ENCODE assay signal across 9 cellular contexts in genomic region chr7:28685291-28685659, GRCh38.
A peak's percentile ranks its signal among the peaks of the same experiment; 100 is the strongest.
DNase-seq lines count a peak whose midpoint lies in the region; ATAC-seq and TF ChIP-seq lines count a peak whose summit lies in the region.
"Had no signal": no experiment of that assay in that cellular context is flagged by ENCODE, and none has a peak within 500 bp of the region (broad histone marks: within the 10 kb centered on the region; RNA-seq: fewer than 3 reads in every experiment).

No MANE protein-coding gene starts in this region.

- ATAC-seq in HCT116 (no peak), GM18867 (IDR thresholded peaks at IDR 0.05; ENCODE audit: unreplicated experiment) (no peak)

- H3K27me3 ChIP-seq in HCT116 (ENCODE audit: insufficient read depth, low read length): 0 out of 2 replicates have a peak, but pooled peaks cover 3% of the 10 kb centered on the region
- H3K27me3 ChIP-seq in adrenal gland: no peaks in the 10 kb centered on the region

- CTCF ChIA-PET in HCT116 (lab: Charles Lee): no interaction called here

- intact Hi-C loops in HCT116 (cut with micrococcal nuclease) (no loop called here), adrenal gland (cut with DNase I) (no loop called here)

- H3K4me2 ChIP-seq in HCT116 (ENCODE audit: low read length): peak overlapping the region; percentile 80

- H3K27ac ChIP-seq in 22Rv1: peak overlapping the region; percentile 45; the same call in 1 of the 2 replicates
- no peak overlapping the region for H3K27ac ChIP-seq in HCT116 (ENCODE audit: low read depth, low read length)
- H3K27ac ChIP-seq in adrenal gland: peak overlapping the region in 2 of 5 donors; percentile 5 to 70

- no peak for TF ChIP-seq POLR2A in HCT116 (IDR thresholded peaks at IDR 0.05; ENCODE audit: borderline replicate concordance, extremely low read depth, insufficient read depth, insufficient read length)
- no peak for TF ChIP-seq POLR2A in adrenal gland (IDR thresholded peaks at IDR 0.05)

- H3K4me1 ChIP-seq in HCT116 (ENCODE audit: control insufficient read depth in 1 of 2, insufficient read depth in 2 of 2, low read length in 2 of 2): peaks cover 12 to 15% of the 10 kb centered on the region in 2 experiments
- peaks cover 0 to 19% of the 10 kb centered on the region in 2 donors for H3K4me1 ChIP-seq in adrenal gland (replicated peaks in 1 of 2)

- H4K20me1 ChIP-seq in HCT116 (ENCODE audit: insufficient read depth): no peaks in the 10 kb centered on the region

- no peak for TF ChIP-seq RAD21 in HCT116 (IDR thresholded peaks at IDR 0.05; ENCODE audit: low read depth)

- H3K9ac ChIP-seq in HCT116 (ENCODE audit: low read length): no peak overlapping the region

- H3K79me2 ChIP-seq in HCT116 (ENCODE audit: insufficient read depth, low read length): no peaks in the 10 kb centered on the region

- H3K4me3 ChIP-seq in HCT116 (replicated peaks in 1 of 2; ENCODE audit: low read depth in 1 of 2, low read length in 2 of 2) (no peak overlapping the region), adrenal gland (no peak overlapping the region)

- H2AFZ ChIP-seq in HCT116 (ENCODE audit: low read depth, low read length, poor library complexity, severe bottlenecking): peak overlapping the region; percentile 93

- WGBS in adrenal gland, 4 donors: 39 to 56% (median 53%) methylated on average over 4 to 7 of the region's 7 CpGs

- TF ChIP-seq CTCF in 22Rv1 (IDR thresholded peaks at IDR 0.05) (no peak), HCT116 (IDR thresholded peaks at IDR 0.05 in 2 of 3, conservative IDR thresholded peaks at IDR 0.05 in 1 of 3; ENCODE audit: borderline replicate concordance in 1 of 3, insufficient read depth in 1 of 3, low read depth in 2 of 3, low read length in 2 of 3) (no peak), adrenal gland (IDR thresholded peaks at IDR 0.05) (no peak)

- H3K9me3 ChIP-seq in HCT116 (ENCODE audit: control insufficient read depth in 1 of 2, insufficient read depth in 1 of 2, low read depth in 1 of 2, low read length in 2 of 2) (no peaks in the 10 kb centered on the region), adrenal gland (replicated peaks in 1 of 3) (no peaks in the 10 kb centered on the region)

- POLR2A ChIA-PET in HCT116 (lab: Charles Lee): interaction anchor here (1.1 kb wide), 1 partner anchor 11 kb away, joined by 8 read pairs; no protein-coding TSS in a partner anchor

- H3K36me3 ChIP-seq in HCT116 (ENCODE audit: control insufficient read depth in 1 of 2, insufficient read depth in 2 of 2, low read length in 2 of 2) (no peaks in the 10 kb centered on the region), adrenal gland (replicated peaks in 1 of 2) (no peaks in the 10 kb centered on the region)

- no peaks in the 10 kb centered on the region for H3K9me2 ChIP-seq in HCT116 (ENCODE audit: insufficient read depth)

- no peak for DNase-seq in HCT116 (ENCODE audit: low read depth, low spot score)
- peak in 6 of 7 donors; percentile 18 to 53 (median 28) for DNase-seq in adrenal gland
- DNase-seq in medulla oblongata (ENCODE audit: extremely low spot score): peak; percentile 77
- DNase-seq in foreskin melanocyte: no peak
- DNase-seq in NK-92 treated with Interleukin-12 subunit alpha and Interleukin-12 subunit beta, amount 100 ng/mL, for 24 hours (lab: John Stamatoyannopoulos, UW): no peak
- no peak for DNase-seq in AG20443 (ENCODE audit: low spot score)
- DNase-seq: DND-41 had no signal

- BruUV-seq in HCT116 (replicated peaks; lab: Mats Ljungman, UMichigan): TSS peak; percentile 88

- RAD21 ChIA-PET in HCT116 (lab: Charles Lee; ENCODE audit: low non-redundant PET in 1 of 2, low total read pairs in 2 of 2, uncharacterized antibody in 2 of 2, unreplicated experiment in 2 of 2): no interaction called here

TF ChIP-seq in HCT116, 20 proteins besides CTCF, POLR2A, EP300 and RAD21:
- TF ChIP-seq SRF (IDR thresholded peaks at IDR 0.05; ENCODE audit: low read depth) (no peak), ATF3 (IDR thresholded peaks at IDR 0.05) (no peak), TCF7L2 (IDR thresholded peaks at IDR 0.05; ENCODE audit: borderline replicate concordance, extremely low read depth, insufficient read depth, insufficient read length) (no peak), CEBPB (IDR thresholded peaks at IDR 0.05; ENCODE audit: low read depth) (no peak), ELF1 (IDR thresholded peaks at IDR 0.05; ENCODE audit: borderline replicate concordance, low read depth) (no peak), EZH2 (IDR thresholded peaks at IDR 0.05) (no peak), CBX3 (IDR thresholded peaks at IDR 0.05; ENCODE audit: low read depth) (no peak), SIN3A (IDR thresholded peaks at IDR 0.05; ENCODE audit: low read depth) (no peak)
TF ChIP-seq in HCT116: peak in this region for 0.

Comparison
In these comparisons a context has a peak if more than half of its experiments do, and no peak if none do; other contexts are left out.
1. DNase-seq: peak in adrenal gland (6 of 7) and medulla oblongata (single experiment); none in HCT116 (single experiment), foreskin melanocyte (single experiment), NK-92 treated with Interleukin-12 subunit alpha and Interleukin-12 subunit beta, amount 100 ng/mL, for 24 hours (single experiment) and AG20443 (single experiment).